ENCODE assay signal across 1 cellular context in the genomic region with DNA sequence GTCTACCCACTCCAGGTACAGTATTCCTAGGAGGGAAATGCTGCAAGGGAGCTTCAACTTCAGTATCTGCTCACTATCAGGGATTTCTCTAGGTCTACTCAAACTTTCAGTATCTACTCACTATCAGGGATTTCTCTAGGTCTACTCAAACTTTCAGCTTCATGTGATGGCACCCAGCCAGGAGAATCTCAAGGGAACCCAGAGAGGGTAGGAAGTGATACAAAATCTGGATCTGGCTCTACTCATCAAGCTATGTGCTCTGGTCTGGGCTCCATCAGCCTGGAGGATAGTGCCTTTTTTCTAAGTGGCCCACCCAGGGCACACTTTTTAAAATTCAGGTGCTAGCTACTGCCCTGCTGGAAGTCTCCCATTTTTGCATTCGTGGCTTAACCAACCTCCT.
TF ChIP-seq lines count a peak whose summit lies in the region.

No MANE protein-coding gene starts in this region.

TF ChIP-seq in GM23338, 12 proteins besides CTCF, POLR2A, EP300 and RAD21:
- TF ChIP-seq, protein P1, sequence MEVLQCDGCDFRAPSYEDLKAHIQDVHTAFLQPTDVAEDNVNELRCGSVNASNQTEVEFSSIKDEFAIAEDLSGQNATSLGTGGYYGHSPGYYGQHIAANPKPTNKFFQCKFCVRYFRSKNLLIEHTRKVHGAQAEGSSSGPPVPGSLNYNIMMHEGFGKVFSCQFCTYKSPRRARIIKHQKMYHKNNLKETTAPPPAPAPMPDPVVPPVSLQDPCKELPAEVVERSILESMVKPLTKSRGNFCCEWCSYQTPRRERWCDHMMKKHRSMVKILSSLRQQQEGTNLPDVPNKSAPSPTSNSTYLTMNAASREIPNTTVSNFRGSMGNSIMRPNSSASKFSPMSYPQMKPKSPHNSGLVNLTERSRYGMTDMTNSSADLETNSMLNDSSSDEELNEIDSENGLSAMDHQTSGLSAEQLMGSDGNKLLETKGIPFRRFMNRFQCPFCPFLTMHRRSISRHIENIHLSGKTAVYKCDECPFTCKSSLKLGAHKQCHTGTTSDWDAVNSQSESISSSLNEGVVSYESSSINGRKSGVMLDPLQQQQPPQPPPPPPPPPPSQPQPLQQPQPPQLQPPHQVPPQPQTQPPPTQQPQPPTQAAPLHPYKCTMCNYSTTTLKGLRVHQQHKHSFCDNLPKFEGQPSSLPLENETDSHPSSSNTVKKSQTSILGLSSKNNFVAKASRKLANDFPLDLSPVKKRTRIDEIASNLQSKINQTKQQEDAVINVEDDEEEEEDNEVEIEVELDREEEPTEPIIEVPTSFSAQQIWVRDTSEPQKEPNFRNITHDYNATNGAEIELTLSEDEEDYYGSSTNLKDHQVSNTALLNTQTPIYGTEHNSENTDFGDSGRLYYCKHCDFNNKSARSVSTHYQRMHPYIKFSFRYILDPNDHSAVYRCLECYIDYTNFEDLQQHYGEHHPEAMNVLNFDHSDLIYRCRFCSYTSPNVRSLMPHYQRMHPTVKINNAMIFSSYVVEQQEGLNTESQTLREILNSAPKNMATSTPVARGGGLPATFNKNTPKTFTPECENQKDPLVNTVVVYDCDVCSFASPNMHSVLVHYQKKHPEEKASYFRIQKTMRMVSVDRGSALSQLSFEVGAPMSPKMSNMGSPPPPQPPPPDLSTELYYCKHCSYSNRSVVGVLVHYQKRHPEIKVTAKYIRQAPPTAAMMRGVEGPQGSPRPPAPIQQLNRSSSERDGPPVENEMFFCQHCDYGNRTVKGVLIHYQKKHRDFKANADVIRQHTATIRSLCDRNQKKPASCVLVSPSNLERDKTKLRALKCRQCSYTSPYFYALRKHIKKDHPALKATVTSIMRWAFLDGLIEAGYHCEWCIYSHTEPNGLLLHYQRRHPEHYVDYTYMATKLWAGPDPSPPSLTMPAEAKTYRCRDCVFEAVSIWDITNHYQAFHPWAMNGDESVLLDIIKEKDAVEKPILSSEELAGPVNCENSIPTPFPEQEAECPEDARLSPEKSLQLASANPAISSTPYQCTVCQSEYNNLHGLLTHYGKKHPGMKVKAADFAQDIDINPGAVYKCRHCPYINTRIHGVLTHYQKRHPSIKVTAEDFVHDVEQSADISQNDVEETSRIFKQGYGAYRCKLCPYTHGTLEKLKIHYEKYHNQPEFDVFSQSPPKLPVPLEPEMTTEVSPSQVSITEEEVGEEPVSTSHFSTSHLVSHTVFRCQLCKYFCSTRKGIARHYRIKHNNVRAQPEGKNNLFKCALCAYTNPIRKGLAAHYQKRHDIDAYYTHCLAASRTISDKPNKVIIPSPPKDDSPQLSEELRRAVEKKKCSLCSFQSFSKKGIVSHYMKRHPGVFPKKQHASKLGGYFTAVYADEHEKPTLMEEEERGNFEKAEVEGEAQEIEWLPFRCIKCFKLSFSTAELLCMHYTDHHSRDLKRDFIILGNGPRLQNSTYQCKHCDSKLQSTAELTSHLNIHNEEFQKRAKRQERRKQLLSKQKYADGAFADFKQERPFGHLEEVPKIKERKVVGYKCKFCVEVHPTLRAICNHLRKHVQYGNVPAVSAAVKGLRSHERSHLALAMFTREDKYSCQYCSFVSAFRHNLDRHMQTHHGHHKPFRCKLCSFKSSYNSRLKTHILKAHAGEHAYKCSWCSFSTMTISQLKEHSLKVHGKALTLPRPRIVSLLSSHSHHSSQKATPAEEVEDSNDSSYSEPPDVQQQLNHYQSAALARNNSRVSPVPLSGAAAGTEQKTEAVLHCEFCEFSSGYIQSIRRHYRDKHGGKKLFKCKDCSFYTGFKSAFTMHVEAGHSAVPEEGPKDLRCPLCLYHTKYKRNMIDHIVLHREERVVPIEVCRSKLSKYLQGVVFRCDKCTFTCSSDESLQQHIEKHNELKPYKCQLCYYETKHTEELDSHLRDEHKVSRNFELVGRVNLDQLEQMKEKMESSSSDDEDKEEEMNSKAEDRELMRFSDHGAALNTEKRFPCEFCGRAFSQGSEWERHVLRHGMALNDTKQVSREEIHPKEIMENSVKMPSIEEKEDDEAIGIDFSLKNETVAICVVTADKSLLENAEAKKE (CRISPR knock-in tag; IDR thresholded peaks at IDR 0.05), result no peak
- TF ChIP-seq POLR2AphosphoS5 (IDR thresholded peaks at IDR 0.05; ENCODE audit: low read depth) (no peak), NANOG (IDR thresholded peaks at IDR 0.05; ENCODE audit: borderline replicate concordance) (no peak), JUNB (IDR thresholded peaks at IDR 0.05; ENCODE audit: unreplicated experiment) (no peak), CREB1 (CRISPR knock-in tag; IDR thresholded peaks at IDR 0.05; ENCODE audit: low read depth) (no peak), ZNF114 (CRISPR knock-in tag; IDR thresholded peaks at IDR 0.05) (no peak), EZH2phosphoT487 (IDR thresholded peaks at IDR 0.05; ENCODE audit: unreplicated experiment) (no peak), ZNF331 (CRISPR knock-in tag; IDR thresholded peaks at IDR 0.05; ENCODE audit: low read depth) (no peak), STAT1 (IDR thresholded peaks at IDR 0.05; ENCODE audit: unreplicated experiment) (no peak), EZH2 (IDR thresholded peaks at IDR 0.05; ENCODE audit: low read depth, unreplicated experiment) (no peak)
- TF ChIP-seq, protein P2, sequence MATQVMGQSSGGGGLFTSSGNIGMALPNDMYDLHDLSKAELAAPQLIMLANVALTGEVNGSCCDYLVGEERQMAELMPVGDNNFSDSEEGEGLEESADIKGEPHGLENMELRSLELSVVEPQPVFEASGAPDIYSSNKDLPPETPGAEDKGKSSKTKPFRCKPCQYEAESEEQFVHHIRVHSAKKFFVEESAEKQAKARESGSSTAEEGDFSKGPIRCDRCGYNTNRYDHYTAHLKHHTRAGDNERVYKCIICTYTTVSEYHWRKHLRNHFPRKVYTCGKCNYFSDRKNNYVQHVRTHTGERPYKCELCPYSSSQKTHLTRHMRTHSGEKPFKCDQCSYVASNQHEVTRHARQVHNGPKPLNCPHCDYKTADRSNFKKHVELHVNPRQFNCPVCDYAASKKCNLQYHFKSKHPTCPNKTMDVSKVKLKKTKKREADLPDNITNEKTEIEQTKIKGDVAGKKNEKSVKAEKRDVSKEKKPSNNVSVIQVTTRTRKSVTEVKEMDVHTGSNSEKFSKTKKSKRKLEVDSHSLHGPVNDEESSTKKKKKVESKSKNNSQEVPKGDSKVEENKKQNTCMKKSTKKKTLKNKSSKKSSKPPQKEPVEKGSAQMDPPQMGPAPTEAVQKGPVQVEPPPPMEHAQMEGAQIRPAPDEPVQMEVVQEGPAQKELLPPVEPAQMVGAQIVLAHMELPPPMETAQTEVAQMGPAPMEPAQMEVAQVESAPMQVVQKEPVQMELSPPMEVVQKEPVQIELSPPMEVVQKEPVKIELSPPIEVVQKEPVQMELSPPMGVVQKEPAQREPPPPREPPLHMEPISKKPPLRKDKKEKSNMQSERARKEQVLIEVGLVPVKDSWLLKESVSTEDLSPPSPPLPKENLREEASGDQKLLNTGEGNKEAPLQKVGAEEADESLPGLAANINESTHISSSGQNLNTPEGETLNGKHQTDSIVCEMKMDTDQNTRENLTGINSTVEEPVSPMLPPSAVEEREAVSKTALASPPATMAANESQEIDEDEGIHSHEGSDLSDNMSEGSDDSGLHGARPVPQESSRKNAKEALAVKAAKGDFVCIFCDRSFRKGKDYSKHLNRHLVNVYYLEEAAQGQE (IDR thresholded peaks at IDR 0.05; ENCODE audit: unreplicated experiment), result no peak
- TF ChIP-seq, protein P3, sequence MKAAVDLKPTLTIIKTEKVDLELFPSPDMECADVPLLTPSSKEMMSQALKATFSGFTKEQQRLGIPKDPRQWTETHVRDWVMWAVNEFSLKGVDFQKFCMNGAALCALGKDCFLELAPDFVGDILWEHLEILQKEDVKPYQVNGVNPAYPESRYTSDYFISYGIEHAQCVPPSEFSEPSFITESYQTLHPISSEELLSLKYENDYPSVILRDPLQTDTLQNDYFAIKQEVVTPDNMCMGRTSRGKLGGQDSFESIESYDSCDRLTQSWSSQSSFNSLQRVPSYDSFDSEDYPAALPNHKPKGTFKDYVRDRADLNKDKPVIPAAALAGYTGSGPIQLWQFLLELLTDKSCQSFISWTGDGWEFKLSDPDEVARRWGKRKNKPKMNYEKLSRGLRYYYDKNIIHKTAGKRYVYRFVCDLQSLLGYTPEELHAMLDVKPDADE (IDR thresholded peaks at IDR 0.05), result no peak
